In genomic region chr2:153057743-153058142, GRCh38 we compare ENCODE assay signal across 25 cellular contexts.
A peak's percentile ranks its signal among the peaks of the same experiment; 100 is the strongest.
DNase-seq lines count a peak whose midpoint lies in the region; ATAC-seq, FAIRE-seq and TF ChIP-seq lines count a peak whose summit lies in the region.
"Had no signal": no experiment of that assay in that cellular context is flagged by ENCODE, and none has a peak within 500 bp of the region (broad histone marks: within the 10 kb centered on the region; RNA-seq: fewer than 3 reads in every experiment).

No MANE protein-coding gene starts in this region.

- no peak overlapping the region for H3K23ac ChIP-seq in IMR-90 (ENCODE audit: low read depth, low read length)
- H3K23ac ChIP-seq in H1 (ENCODE audit: insufficient read length) = no peak overlapping the region
- H3K23ac ChIP-seq in neuronal stem cell (ENCODE audit: low read depth, low read length, poor library complexity) = no peak overlapping the region

- no peak for TF ChIP-seq RAD21 in IMR-90 (IDR thresholded peaks at IDR 0.05; ENCODE audit: low read length)
- TF ChIP-seq RAD21 in H1 (IDR thresholded peaks at IDR 0.05 in 1 of 2, conservative IDR thresholded peaks at IDR 0.05 in 1 of 2; ENCODE audit: low read depth in 2 of 2, low read length in 2 of 2) = no peak

- H3K56ac ChIP-seq in IMR-90 (ENCODE audit: extremely low read depth, insufficient read depth, low read length) (no peak overlapping the region), H1 (replicated peaks; ENCODE audit: insufficient read length, low read depth, low read length) (no peak overlapping the region)

- H3K36me3 ChIP-seq in IMR-90 (ENCODE audit: control insufficient read depth, insufficient read depth, low read length) (no peaks in the 10 kb centered on the region), H1 (ENCODE audit: control insufficient read depth in 2 of 4, insufficient read depth in 4 of 4, low read length in 3 of 4) (no peaks in the 10 kb centered on the region), neuronal stem cell (replicated peaks in 1 of 2; ENCODE audit: control insufficient read depth in 2 of 2, insufficient read depth in 2 of 2, low read length in 2 of 2) (no peaks in the 10 kb centered on the region), ascending aorta (no peaks in the 10 kb centered on the region)
- H3K36me3 ChIP-seq: MG63, Peyer's patch had no signal

- H4K20me1 ChIP-seq in IMR-90 (ENCODE audit: insufficient read depth, low read length) (no peaks in the 10 kb centered on the region), H1 (replicated peaks in 1 of 2; ENCODE audit: control insufficient read depth in 1 of 2, insufficient read depth in 2 of 2, low read length in 2 of 2) (no peaks in the 10 kb centered on the region)

- peak overlapping the region; percentile 11 for H2AFZ ChIP-seq in IMR-90 (replicated peaks; ENCODE audit: low read length, poor library complexity)
- no peak overlapping the region for H2AFZ ChIP-seq in H1 (ENCODE audit: low read length)
- no peak overlapping the region for H2AFZ ChIP-seq in neuronal stem cell (ENCODE audit: low read length)

- no TSS peak for BruUV-seq in IMR-90 (replicated peaks; lab: Mats Ljungman, UMichigan)

- CTCF ChIA-PET in IMR-90 (lab: Yijun Ruan, JAX) = no interaction called here
- CTCF ChIA-PET in H1 (lab: Charles Lee; ENCODE audit: partially characterized antibody) = interaction anchor here (0.5 to 2.2 kb wide), 2 partner anchors 10 to 44 kb away, joined by 3 to 5 read pairs; no protein-coding TSS in a partner anchor

- H3K4me2 ChIP-seq in IMR-90 (ENCODE audit: low read depth, low read length) (no peak overlapping the region), H1 (ENCODE audit: insufficient read depth in 1 of 2, low read depth in 2 of 2, low read length in 2 of 2) (no peak overlapping the region), neuronal stem cell (ENCODE audit: insufficient read depth, low read length, poor library complexity, severe bottlenecking) (no peak overlapping the region)

- H3K23me2 ChIP-seq in H1 (ENCODE audit: low read depth, low read length) = no peaks in the 10 kb centered on the region

- dilution Hi-C loops in IMR-90 (cut with HindIII; ENCODE audit: low sequenced_read_pairs, unreplicated experiment) = no loop called here

- H3K4me1 ChIP-seq in IMR-90 (ENCODE audit: control insufficient read depth, insufficient read depth, low read length) (no peaks in the 10 kb centered on the region), H1 (replicated peaks in 1 of 4; ENCODE audit: control insufficient read depth in 3 of 4, insufficient read depth in 4 of 4, low read length in 3 of 4) (no peaks in the 10 kb centered on the region), neuronal stem cell (ENCODE audit: control insufficient read depth in 2 of 2, insufficient read depth in 1 of 2, low read depth in 1 of 2, low read length in 2 of 2) (peaks cover 7 to 9% of the 10 kb centered on the region in 2 donors), ascending aorta (no peaks in the 10 kb centered on the region)
- H3K4me1 ChIP-seq: Peyer's patch had no signal

- H3K9me1 ChIP-seq in IMR-90 (ENCODE audit: insufficient read depth, low read length) = no peaks in the 10 kb centered on the region

- H3K27ac ChIP-seq in IMR-90 (ENCODE audit: insufficient read depth, low read length) = no peak overlapping the region
- H3K27ac ChIP-seq in H1 (ENCODE audit: low read depth, low read length) = no peak overlapping the region
- no peak overlapping the region for H3K27ac ChIP-seq in neuronal stem cell (replicated peaks; ENCODE audit: low read length)
- no peak overlapping the region for H3K27ac ChIP-seq in ascending aorta
- H3K27ac ChIP-seq: 22Rv1, C4-2B, Peyer's patch, SK-N-MC had no signal

- H2BK5ac ChIP-seq in IMR-90 (ENCODE audit: low read depth, low read length, poor library complexity, severe bottlenecking) = no peak overlapping the region
- no peak overlapping the region for H2BK5ac ChIP-seq in H1 (ENCODE audit: low read depth, low read length)
- H2BK5ac ChIP-seq in neuronal stem cell (ENCODE audit: low read length) = no peak overlapping the region

- H3K4me3 ChIP-seq in IMR-90 (ENCODE audit: insufficient read depth, low read depth, low read length) (no peak overlapping the region), H1 (ENCODE audit: extremely low read depth in 1 of 4, insufficient read depth in 2 of 4, low read depth in 3 of 4, low read length in 4 of 4) (no peak overlapping the region), neuronal stem cell (ENCODE audit: low read length in 2 of 2) (no peak overlapping the region), ascending aorta (no peak overlapping the region)
- H3K4me3 ChIP-seq: MG63, Peyer's patch, SK-N-MC had no signal

- TF ChIP-seq POLR2A in GM12892 (IDR thresholded peaks at IDR 0.05; ENCODE audit: low read depth, low read length) = no peak
- no peak for TF ChIP-seq POLR2A in IMR-90 (IDR thresholded peaks at IDR 0.05; ENCODE audit: low read depth, low read length)
- TF ChIP-seq POLR2A in H1 (IDR thresholded peaks at IDR 0.05; ENCODE audit: control extremely low read depth in 1 of 2, low read depth in 2 of 2, low read length in 2 of 2) = no peak

- H4K8ac ChIP-seq in IMR-90 (ENCODE audit: low read depth in 2 of 2, low read length in 2 of 2) (no peak overlapping the region), H1 (ENCODE audit: extremely low read depth, insufficient read depth, low read length) (no peak overlapping the region), neuronal stem cell (ENCODE audit: low read depth, low read length) (no peak overlapping the region)

- no peak overlapping the region for H2BK120ac ChIP-seq in IMR-90 (ENCODE audit: low read depth, low read length)
- H2BK120ac ChIP-seq in H1 (replicated peaks; ENCODE audit: low read depth, low read length) = no peak overlapping the region
- H2BK120ac ChIP-seq in neuronal stem cell (ENCODE audit: low read depth, low read length) = no peak overlapping the region

- H3K18ac ChIP-seq in IMR-90 (ENCODE audit: low read depth, low read length) (no peak overlapping the region), H1 (ENCODE audit: extremely low read depth, low read length) (no peak overlapping the region), neuronal stem cell (ENCODE audit: low read length) (no peak overlapping the region)

- H3K9me3 ChIP-seq in IMR-90 (ENCODE audit: control insufficient read depth, insufficient read depth, low read length) (peaks cover 2% of the 10 kb centered on the region; the same call in 1 of the 2 replicates), H1 (ENCODE audit: insufficient read depth in 2 of 2, low read depth in 1 of 2, low read length in 1 of 2) (no peaks in the 10 kb centered on the region), neuronal stem cell (replicated peaks in 1 of 2; ENCODE audit: control insufficient read depth in 2 of 2, insufficient read depth in 1 of 2, low read depth in 1 of 2, low read length in 2 of 2) (no peaks in the 10 kb centered on the region), ascending aorta (no peaks in the 10 kb centered on the region)
- H3K9me3 ChIP-seq: Caco-2, MG63, Peyer's patch had no signal

- H3K4ac ChIP-seq in IMR-90 (ENCODE audit: low read depth, low read length) (no peak overlapping the region), H1 (replicated peaks; ENCODE audit: insufficient read length, low read depth, low read length) (no peak overlapping the region), neuronal stem cell (ENCODE audit: low read length) (no peak overlapping the region)

- H4K91ac ChIP-seq in IMR-90 (ENCODE audit: insufficient read depth, low read depth, low read length) (no peak overlapping the region), H1 (replicated peaks; ENCODE audit: insufficient read length, low read length) (no peak overlapping the region), neuronal stem cell (ENCODE audit: low read depth, low read length, poor library complexity) (no peak overlapping the region)

- H3K79me2 ChIP-seq in H1 (ENCODE audit: control insufficient read depth in 1 of 2, insufficient read depth in 2 of 2, low read length in 2 of 2) = no peaks in the 10 kb centered on the region

- DNase-seq in GM12892 (ENCODE audit: insufficient read length) = no peak
- no peak for DNase-seq in IMR-90
- no peak for DNase-seq in H1 (ENCODE audit: low read depth in 1 of 2, low spot score in 2 of 2)
- DNase-seq in neuronal stem cell (ENCODE audit: low spot score) = no peak
- DNase-seq in stimulated activated CD4-positive, alpha-beta T cell treated with anti-CD3 and anti-CD28 coated beads, Interleukin-15, amount 100 ng/mL, for 24 hours = no peak
- DNase-seq in ascending aorta (ENCODE audit: low spot score in 2 of 2) = no peak
- DNase-seq: Caco-2; CD8-positive, alpha-beta T cell; KBM-7; MG63; NCI-H1048; NCI-H1417; NCI-H1694; NCI-H2029 treated with DMSO at 0.1 percent for 48 hours; NCI-H2227 treated with DMSO at 0.1 percent for 48 hours; NCI-H510A; NCI-H69; Peyer's patch; SIG-M5 had no signal

- POLR2A ChIA-PET in IMR-90 (lab: Charles Lee; ENCODE audit: unreplicated experiment) (no interaction called here), H1 (lab: Charles Lee; ENCODE audit: partially characterized antibody) (no interaction called here)

- H2BK15ac ChIP-seq in IMR-90 (ENCODE audit: low read depth, low read length) (no peak overlapping the region), H1 (ENCODE audit: low read length) (no peak overlapping the region), neuronal stem cell (ENCODE audit: low read length) (peak overlapping the region; percentile 97)

- H3K9ac ChIP-seq in IMR-90 (ENCODE audit: low read depth, low read length) (no peak overlapping the region), H1 (replicated peaks in 1 of 4; ENCODE audit: extremely low read depth in 1 of 4, low read depth in 3 of 4, low read length in 3 of 4) (no peak overlapping the region), neuronal stem cell (ENCODE audit: low read depth, low read length, poor library complexity) (no peak overlapping the region)

- in situ Hi-C loops in IMR-90 (cut with MboI; ENCODE audit: low sequenced_read_pairs) = no loop called here

- ATAC-seq in IMR-90 (ENCODE audit: low read depth) (no peak), GM19395 (IDR thresholded peaks at IDR 0.05; ENCODE audit: unreplicated experiment) (no peak)
- ATAC-seq: CD8-positive, alpha-beta T cell; HCT116 had no signal

- TF ChIP-seq CTCF in IMR-90 (conservative IDR thresholded peaks at IDR 0.05; ENCODE audit: low read depth, low read length) = no peak
- TF ChIP-seq CTCF in H1 (IDR thresholded peaks at IDR 0.05; ENCODE audit: control extremely low read depth in 1 of 3, insufficient read depth in 1 of 3, low read depth in 1 of 3, low read length in 3 of 3) = no peak
- TF ChIP-seq CTCF in ascending aorta (IDR thresholded peaks at IDR 0.05) = no peak

- no CpG with 5 or more reads among the region's 1 CpG for WGBS in IMR-90 (ENCODE audit: extremely low coverage in 2 of 2, insufficient read length in 1 of 2), 2 experiments
- WGBS in H1 (ENCODE audit: extremely low coverage in 1 of 2, insufficient coverage in 1 of 2, insufficient read length in 1 of 2, insufficient replicate concordance in 2 of 2, low coverage in 1 of 2, low lambda C conversion rate in 2 of 2, missing lambda C conversion rate in 1 of 2), 2 experiments = 94% methylated on average over 1 of the region's 1 CpG; no CpG with 5 or more reads in 1 of the 2 experiments
- no CpG with 5 or more reads among the region's 1 CpG for WGBS in neuronal stem cell (ENCODE audit: extremely low coverage in 2 of 2, insufficient read length in 2 of 2, insufficient replicate concordance in 1 of 2), 2 donors

- H2BK12ac ChIP-seq in H1 (ENCODE audit: low read depth, low read length) = peak overlapping the region; percentile 83
- peak overlapping the region; percentile 78 for H2BK12ac ChIP-seq in neuronal stem cell (ENCODE audit: low read length)

- H4K5ac ChIP-seq in IMR-90 (ENCODE audit: low read depth, low read length) (no peak overlapping the region), H1 (ENCODE audit: insufficient read length, low read depth, low read length) (no peak overlapping the region)

- H2AK5ac ChIP-seq in IMR-90 (ENCODE audit: low read depth, low read length) (no peak overlapping the region), H1 (ENCODE audit: low read depth, low read length) (no peak overlapping the region), neuronal stem cell (ENCODE audit: low read depth, low read length) (peak overlapping the region; percentile 56)

- H2AK9ac ChIP-seq in IMR-90 (replicated peaks; ENCODE audit: low read depth, low read length, poor library complexity) = no peak overlapping the region

- H2BK20ac ChIP-seq in IMR-90 (ENCODE audit: low read depth, low read length) = no peak overlapping the region
- no peak overlapping the region for H2BK20ac ChIP-seq in H1 (ENCODE audit: low read length)

- FAIRE-seq in GM12892 (lab: Jason Lieb, UNC) (peak; percentile 21), H1 (lab: Jason Lieb, UNC) (no peak)
- FAIRE-seq: G401.6 had no signal

- no peaks in the 10 kb centered on the region for H3K27me3 ChIP-seq in IMR-90 (ENCODE audit: control insufficient read depth, insufficient read depth, low read length)
- H3K27me3 ChIP-seq in H1 (replicated peaks in 1 of 4; ENCODE audit: control insufficient read depth in 3 of 4, extremely low read depth in 1 of 4, insufficient read depth in 3 of 4, low read length in 3 of 4) = no peaks in the 10 kb centered on the region
- H3K27me3 ChIP-seq in neuronal stem cell (ENCODE audit: control insufficient read depth in 3 of 3, insufficient read depth in 3 of 3, low read depth in 1 of 3, low read length in 3 of 3) = no peaks in the 10 kb centered on the region
- no peaks in the 10 kb centered on the region for H3K27me3 ChIP-seq in ascending aorta
- H3K27me3 ChIP-seq: MG63, Peyer's patch had no signal

- no peak for TF ChIP-seq EP300 in H1 (IDR thresholded peaks at IDR 0.05; ENCODE audit: borderline replicate concordance in 1 of 2, low read depth in 2 of 2, low read length in 2 of 2)

- intact Hi-C loops in IMR-90 (cut with micrococcal nuclease) = no loop called here
- intact Hi-C loops in ascending aorta (cut with DNase I) = no loop called here

- H3K79me1 ChIP-seq in IMR-90 (ENCODE audit: low read depth in 1 of 2, low read length in 2 of 2) (no peaks in the 10 kb centered on the region), H1 (ENCODE audit: low read depth, low read length) (no peaks in the 10 kb centered on the region), neuronal stem cell (ENCODE audit: low read depth, low read length) (no peaks in the 10 kb centered on the region)

- no peak overlapping the region for H3K14ac ChIP-seq in IMR-90 (replicated peaks; ENCODE audit: low read depth, low read length)
- no peak overlapping the region for H3K14ac ChIP-seq in H1 (ENCODE audit: insufficient read length)
- no peak overlapping the region for H3K14ac ChIP-seq in neuronal stem cell (ENCODE audit: low read length)
